In genomic region chr3:62293051-62293780, GRCh38 we compare ENCODE assay signal across 29 cellular contexts.
"Had no signal": no experiment of that assay in that cellular context is flagged by ENCODE, and none has a peak within 500 bp of the region (broad histone marks: within the 10 kb centered on the region; RNA-seq: fewer than 3 reads in every experiment).

No MANE protein-coding gene starts in this region.

- H3K4me2 ChIP-seq: neural progenitor cell, smooth muscle cell had no signal

- DNase-seq: naive thymus-derived CD4-positive, alpha-beta T cell; natural killer cell; occipital lobe; pancreas; posterior cingulate gyrus; psoas muscle; right cardiac atrium; right lobe of liver; spleen; stimulated activated CD4-positive, alpha-beta T cell treated with anti-CD3 and anti-CD28 coated beads, Interleukin-12 subunit alpha, Interleukin-12 subunit beta, amount 100 ng/mL, for 4 hours; stimulated activated CD4-positive, alpha-beta T cell treated with anti-CD3 and anti-CD28 coated beads, Interleukin-1b, Interleukin-23, amount 100 ng/mL, for 48 hours; stimulated activated CD4-positive, alpha-beta T cell treated with anti-CD3 and anti-CD28 coated beads, Interleukin-4, amount 100 ng/mL, for 1 hour; stimulated activated CD4-positive, alpha-beta T cell treated with anti-CD3 and anti-CD28 coated beads, Interleukin-4, amount 100 ng/mL, for 4 hours; stimulated activated CD8-positive, alpha-beta memory T cell treated with anti-CD3 and anti-CD28 coated beads, Interleukin-4, amount 100 ng/mL, for 48 hours; stimulated activated naive CD4-positive, alpha-beta T cell; stimulated activated naive CD8-positive, alpha-beta T cell treated with anti-CD3 and anti-CD28 coated beads, Interleukin-15, amount 100 ng/mL, for 72 hours; stimulated activated naive CD8-positive, alpha-beta T cell treated with anti-CD3 and anti-CD28 coated beads, Interleukin-15, Interleukin-2, amounts not matched to agents 100 U/mL and 50 U/mL, for 24 hours; thyroid gland; trophoblast cell; upper lobe of left lung had no signal

- H3K4me1 ChIP-seq: neural progenitor cell, pancreas, psoas muscle, right lobe of liver, spleen, thyroid gland, tibial nerve, upper lobe of left lung, vagina had no signal

- H3K27me3 Mint-ChIP-seq: progenitor cell of endocrine pancreas; stimulated activated memory B cell treated with anti-CD40 and anti-IgM and Interleukin-4, amounts not matched to agents 10 μg/mL and 1 μg/mL and 100 μg/mL, for 72 hours; stimulated activated naive CD8-positive, alpha-beta T cell treated with anti-CD3 and anti-CD28 coated beads, Interleukin-15, amount 100 ng/mL, for 72 hours had no signal

- H3K4me1 Mint-ChIP-seq: natural killer cell; nephron; stimulated activated memory B cell treated with anti-CD40 and anti-IgM and Interleukin-4, amounts not matched to agents 10 μg/mL and 1 μg/mL and 100 μg/mL, for 72 hours; stimulated activated naive CD8-positive, alpha-beta T cell treated with anti-CD3 and anti-CD28 coated beads, Interleukin-15, amount 100 ng/mL, for 72 hours had no signal

- H3K36me3 ChIP-seq: neural progenitor cell, pancreas, right lobe of liver, vagina had no signal

- H2AFZ ChIP-seq: neural progenitor cell had no signal

- H3K4me3 Mint-ChIP-seq: naive thymus-derived CD4-positive, alpha-beta T cell; natural killer cell; nephron; neural progenitor cell; stimulated activated memory B cell treated with anti-CD40 and anti-IgM and Interleukin-4, amounts not matched to agents 10 μg/mL and 1 μg/mL and 100 μg/mL, for 72 hours; stimulated activated naive CD8-positive, alpha-beta T cell treated with anti-CD3 and anti-CD28 coated beads, Interleukin-15, amount 100 ng/mL, for 72 hours had no signal

- H3K9me3 Mint-ChIP-seq: naive thymus-derived CD4-positive, alpha-beta T cell; nephron; neural progenitor cell; stimulated activated memory B cell treated with anti-CD40 and anti-IgM and Interleukin-4, amounts not matched to agents 10 μg/mL and 1 μg/mL and 100 μg/mL, for 72 hours; stimulated activated naive CD8-positive, alpha-beta T cell treated with anti-CD3 and anti-CD28 coated beads, Interleukin-15, amount 100 ng/mL, for 72 hours had no signal

- ATAC-seq: naive thymus-derived CD4-positive, alpha-beta T cell; natural killer cell; pancreas; psoas muscle; right cardiac atrium; right lobe of liver; stimulated activated memory B cell treated with anti-CD40 and anti-IgM and Interleukin-4, amounts not matched to agents 10 μg/mL and 1 μg/mL and 100 μg/mL, for 72 hours; stimulated activated naive CD8-positive, alpha-beta T cell treated with anti-CD3 and anti-CD28 coated beads, Interleukin-15, amount 100 ng/mL, for 72 hours; stimulated activated naive CD8-positive, alpha-beta T cell treated with anti-CD3 and anti-CD28 coated beads, Interleukin-15, Interleukin-2, amounts not matched to agents 100 U/mL and 50 U/mL, for 24 hours had no signal

- H3K4me3 ChIP-seq: neural progenitor cell, pancreas, psoas muscle, right lobe of liver, skin epidermis, smooth muscle cell, spleen, thoracic aorta, thyroid gland, tibial nerve, upper lobe of left lung, vagina had no signal

- H3K27me3 ChIP-seq: neural progenitor cell, pancreas, right lobe of liver, spleen, thyroid gland, tibial nerve, upper lobe of left lung, vagina had no signal

- H3K27ac Mint-ChIP-seq: naive thymus-derived CD4-positive, alpha-beta T cell; natural killer cell; nephron; neural progenitor cell; progenitor cell of endocrine pancreas; stimulated activated memory B cell treated with anti-CD40 and anti-IgM and Interleukin-4, amounts not matched to agents 10 μg/mL and 1 μg/mL and 100 μg/mL, for 72 hours; stimulated activated naive CD8-positive, alpha-beta T cell treated with anti-CD3 and anti-CD28 coated beads, Interleukin-15, amount 100 ng/mL, for 72 hours had no signal

- H3K27ac ChIP-seq: neural progenitor cell, pancreas, psoas muscle, right lobe of liver, skin epidermis, spleen, thoracic aorta, thyroid gland, tibial nerve, upper lobe of left lung, vagina had no signal

- H3K36me3 Mint-ChIP-seq: naive thymus-derived CD4-positive, alpha-beta T cell; natural killer cell; stimulated activated memory B cell treated with anti-CD40 and anti-IgM and Interleukin-4, amounts not matched to agents 10 μg/mL and 1 μg/mL and 100 μg/mL, for 72 hours had no signal
